In the genomic region with DNA sequence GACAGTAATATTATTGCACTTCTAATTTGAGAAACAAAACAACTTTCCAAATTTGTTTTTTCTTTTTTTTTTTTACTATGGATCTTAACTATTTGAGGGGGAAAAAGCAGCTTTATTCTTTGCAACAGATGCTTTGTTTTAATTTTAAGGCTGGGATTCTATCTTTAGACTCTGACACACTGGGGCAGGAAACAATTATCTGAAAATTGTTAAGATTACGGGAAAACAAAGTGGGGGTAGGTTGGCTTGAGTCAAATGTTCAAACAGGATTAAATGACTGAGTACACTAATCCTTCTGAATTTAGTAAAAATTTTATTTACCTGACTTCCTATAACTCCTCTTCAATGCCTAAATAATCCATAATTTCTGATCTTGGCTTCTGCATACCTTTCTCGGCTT, we compare ENCODE assay signal across 26 cellular contexts.
"Had no signal": no experiment of that assay in that cellular context is flagged by ENCODE, and none has a peak within 500 bp of the region (broad histone marks: within the 10 kb centered on the region; RNA-seq: fewer than 3 reads in every experiment).

No MANE protein-coding gene starts in this region.

- H3K27me3 ChIP-seq: brain microvascular endothelial cell, cardiac muscle cell had no signal

- H3K4me3 ChIP-seq: cardiac muscle cell, SK-N-MC had no signal

- H3K36me3 ChIP-seq: brain microvascular endothelial cell, cardiac muscle cell had no signal

- DNase-seq: activated CD4-positive, alpha-beta memory T cell treated with anti-CD3 and anti-CD28 coated beads for 36 hours; activated CD4-positive, alpha-beta T cell treated with anti-CD3 and anti-CD28 coated beads, Interleukin-2, amount 10 ng/mL, durations not matched to agents 7 days and 5 days; activated CD4-positive, CD25-positive, alpha-beta regulatory T cell; activated CD8-positive, alpha-beta memory T cell treated with anti-CD3 and anti-CD28 coated beads for 24 hours; activated gamma-delta T cell; activated naive CD4-positive, alpha-beta T cell treated with anti-CD3 and anti-CD28 coated beads for 36 hours; activated T-cell treated with anti-CD3 and anti-CD28 coated beads for 4 hours; activated T-cell treated with anti-CD3 and anti-CD28 coated beads, Interleukin-2, amount 50 U/mL, for 48 hours; brain microvascular endothelial cell; KG1; NCI-H1092; NCI-H1417 treated with DMSO at 0.1 percent for 48 hours; NCI-H187; NCI-H2107; NCI-H345; NCI-H510A; NCI-H526 treated with DMSO at 0.1 percent for 48 hours; PC-3; SHP77 treated with DMSO at 0.1 percent for 48 hours; T-cell; T-helper 2 cell; T1000 had no signal

- H3K27ac ChIP-seq: brain microvascular endothelial cell, cardiac muscle cell, SK-N-MC, VCaP had no signal

- ATAC-seq: activated T-helper 17 cell treated with anti-CD3 and anti-CD28 coated beads, Interleukin-2, amount 50 U/mL, for 72 hours; PC-3; T-cell had no signal
